1 cellular context compared by ENCODE assay signal in genomic region chr11:20155683-20156279, GRCh38.
TF ChIP-seq lines count a peak whose summit lies in the region.

No MANE protein-coding gene starts in this region.

TF ChIP-seq in HepG2, 621 proteins besides CTCF, POLR2A, EP300 and RAD21:
- TF ChIP-seq, protein P1, sequence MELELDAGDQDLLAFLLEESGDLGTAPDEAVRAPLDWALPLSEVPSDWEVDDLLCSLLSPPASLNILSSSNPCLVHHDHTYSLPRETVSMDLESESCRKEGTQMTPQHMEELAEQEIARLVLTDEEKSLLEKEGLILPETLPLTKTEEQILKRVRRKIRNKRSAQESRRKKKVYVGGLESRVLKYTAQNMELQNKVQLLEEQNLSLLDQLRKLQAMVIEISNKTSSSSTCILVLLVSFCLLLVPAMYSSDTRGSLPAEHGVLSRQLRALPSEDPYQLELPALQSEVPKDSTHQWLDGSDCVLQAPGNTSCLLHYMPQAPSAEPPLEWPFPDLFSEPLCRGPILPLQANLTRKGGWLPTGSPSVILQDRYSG (CRISPR knock-in tag; IDR thresholded peaks at IDR 0.05): no peak
- TF ChIP-seq, protein P2, sequence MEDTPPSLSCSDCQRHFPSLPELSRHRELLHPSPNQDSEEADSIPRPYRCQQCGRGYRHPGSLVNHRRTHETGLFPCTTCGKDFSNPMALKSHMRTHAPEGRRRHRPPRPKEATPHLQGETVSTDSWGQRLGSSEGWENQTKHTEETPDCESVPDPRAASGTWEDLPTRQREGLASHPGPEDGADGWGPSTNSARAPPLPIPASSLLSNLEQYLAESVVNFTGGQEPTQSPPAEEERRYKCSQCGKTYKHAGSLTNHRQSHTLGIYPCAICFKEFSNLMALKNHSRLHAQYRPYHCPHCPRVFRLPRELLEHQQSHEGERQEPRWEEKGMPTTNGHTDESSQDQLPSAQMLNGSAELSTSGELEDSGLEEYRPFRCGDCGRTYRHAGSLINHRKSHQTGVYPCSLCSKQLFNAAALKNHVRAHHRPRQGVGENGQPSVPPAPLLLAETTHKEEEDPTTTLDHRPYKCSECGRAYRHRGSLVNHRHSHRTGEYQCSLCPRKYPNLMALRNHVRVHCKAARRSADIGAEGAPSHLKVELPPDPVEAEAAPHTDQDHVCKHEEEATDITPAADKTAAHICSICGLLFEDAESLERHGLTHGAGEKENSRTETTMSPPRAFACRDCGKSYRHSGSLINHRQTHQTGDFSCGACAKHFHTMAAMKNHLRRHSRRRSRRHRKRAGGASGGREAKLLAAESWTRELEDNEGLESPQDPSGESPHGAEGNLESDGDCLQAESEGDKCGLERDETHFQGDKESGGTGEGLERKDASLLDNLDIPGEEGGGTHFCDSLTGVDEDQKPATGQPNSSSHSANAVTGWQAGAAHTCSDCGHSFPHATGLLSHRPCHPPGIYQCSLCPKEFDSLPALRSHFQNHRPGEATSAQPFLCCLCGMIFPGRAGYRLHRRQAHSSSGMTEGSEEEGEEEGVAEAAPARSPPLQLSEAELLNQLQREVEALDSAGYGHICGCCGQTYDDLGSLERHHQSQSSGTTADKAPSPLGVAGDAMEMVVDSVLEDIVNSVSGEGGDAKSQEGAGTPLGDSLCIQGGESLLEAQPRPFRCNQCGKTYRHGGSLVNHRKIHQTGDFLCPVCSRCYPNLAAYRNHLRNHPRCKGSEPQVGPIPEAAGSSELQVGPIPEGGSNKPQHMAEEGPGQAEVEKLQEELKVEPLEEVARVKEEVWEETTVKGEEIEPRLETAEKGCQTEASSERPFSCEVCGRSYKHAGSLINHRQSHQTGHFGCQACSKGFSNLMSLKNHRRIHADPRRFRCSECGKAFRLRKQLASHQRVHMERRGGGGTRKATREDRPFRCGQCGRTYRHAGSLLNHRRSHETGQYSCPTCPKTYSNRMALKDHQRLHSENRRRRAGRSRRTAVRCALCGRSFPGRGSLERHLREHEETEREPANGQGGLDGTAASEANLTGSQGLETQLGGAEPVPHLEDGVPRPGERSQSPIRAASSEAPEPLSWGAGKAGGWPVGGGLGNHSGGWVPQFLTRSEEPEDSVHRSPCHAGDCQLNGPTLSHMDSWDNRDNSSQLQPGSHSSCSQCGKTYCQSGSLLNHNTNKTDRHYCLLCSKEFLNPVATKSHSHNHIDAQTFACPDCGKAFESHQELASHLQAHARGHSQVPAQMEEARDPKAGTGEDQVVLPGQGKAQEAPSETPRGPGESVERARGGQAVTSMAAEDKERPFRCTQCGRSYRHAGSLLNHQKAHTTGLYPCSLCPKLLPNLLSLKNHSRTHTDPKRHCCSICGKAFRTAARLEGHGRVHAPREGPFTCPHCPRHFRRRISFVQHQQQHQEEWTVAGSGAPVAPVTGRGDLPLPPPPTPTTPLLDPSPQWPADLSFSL (CRISPR knock-in tag; IDR thresholded peaks at IDR 0.05): no peak
- TF ChIP-seq U2AF2 (IDR thresholded peaks at IDR 0.05; ENCODE audit: low read depth, low read length) (no peak), ZNF160 (CRISPR knock-in tag; IDR thresholded peaks at IDR 0.05) (no peak), ZNF180 (CRISPR knock-in tag; IDR thresholded peaks at IDR 0.05; ENCODE audit: borderline replicate concordance, low read depth) (no peak), ZSCAN12 (CRISPR knock-in tag; IDR thresholded peaks at IDR 0.05) (no peak), SRSF1 (optimal IDR thresholded peaks at IDR 0.05; ENCODE audit: low read depth, low read length) (no peak), CAMTA2 (CRISPR knock-in tag; IDR thresholded peaks at IDR 0.05; ENCODE audit: borderline replicate concordance) (no peak), ZNF280B (CRISPR knock-in tag; IDR thresholded peaks at IDR 0.05; ENCODE audit: borderline replicate concordance) (no peak), TOE1 (CRISPR knock-in tag; IDR thresholded peaks at IDR 0.05) (no peak), ZNF737 (CRISPR knock-in tag; IDR thresholded peaks at IDR 0.05; ENCODE audit: borderline replicate concordance) (no peak), ZNF550 (CRISPR knock-in tag; IDR thresholded peaks at IDR 0.05; ENCODE audit: borderline replicate concordance) (no peak), TCF7 (IDR thresholded peaks at IDR 0.05; ENCODE audit: low read depth) (no peak), FOSL2 (CRISPR knock-in tag; IDR thresholded peaks at IDR 0.05) (no peak), ZNF292 (CRISPR knock-in tag; IDR thresholded peaks at IDR 0.05; ENCODE audit: borderline replicate concordance, low read depth) (no peak), ZNF335 (CRISPR knock-in tag; IDR thresholded peaks at IDR 0.05) (no peak), KLF11 (CRISPR knock-in tag; IDR thresholded peaks at IDR 0.05) (no peak), ZBTB37 (CRISPR knock-in tag; IDR thresholded peaks at IDR 0.05) (no peak), SCMH1 (CRISPR knock-in tag; IDR thresholded peaks at IDR 0.05; ENCODE audit: borderline replicate concordance) (no peak)
